In genomic region chr13:107205318-107206112, GRCh38 we compare ENCODE assay signal across 8 cellular contexts.
DNase-seq lines count a peak whose midpoint lies in the region; ATAC-seq and TF ChIP-seq lines count a peak whose summit lies in the region.

No MANE protein-coding gene starts in this region.

- H3K36me3 ChIP-seq in DOHH2 (ENCODE audit: control insufficient read depth, low read length) (no peaks in the 10 kb centered on the region), Panc1 (ENCODE audit: control insufficient read depth, insufficient read depth, low read length) (no peaks in the 10 kb centered on the region), ovary (no peaks in the 10 kb centered on the region), upper lobe of left lung (no peaks in the 10 kb centered on the region)

- no peaks in the 10 kb centered on the region for H3K79me2 ChIP-seq in DOHH2 (ENCODE audit: control insufficient read depth, low read length)

- no peaks in the 10 kb centered on the region for H3K9me3 Mint-ChIP-seq in activated T-helper 2 cell treated with anti-CD3 and anti-CD28 coated beads, Interferon-gamma antibody, Interleukin-2, Interleukin-4, amounts not matched to agents 10 μg/mL and 5 μg/mL and 100 μg/mL, durations not matched to agents 14 hours and 24 hours and 36 hours

- ATAC-seq in GM21423 (IDR thresholded peaks at IDR 0.05; ENCODE audit: unreplicated experiment) (peak; percentile 96), Panc1 (peak; percentile 84), foreskin keratinocyte (peak; percentile 88), upper lobe of left lung (ENCODE audit: low FRiP score in 2 of 2) (peak; percentile 83 to 88)

- POLR2A ChIA-PET in Panc1 (lab: Charles Lee): no interaction called here

- CTCF ChIA-PET in Panc1 (lab: Charles Lee): no interaction called here

- no peak for TF ChIP-seq POLR2A in ovary (IDR thresholded peaks at IDR 0.05)
- TF ChIP-seq POLR2A in upper lobe of left lung (IDR thresholded peaks at IDR 0.05): no peak

- no peak overlapping the region for H3K4me3 ChIP-seq in DOHH2 (ENCODE audit: low read length)
- no peak overlapping the region for H3K4me3 ChIP-seq in HL-60 (replicated peaks; ENCODE audit: insufficient read depth, low read length)
- H3K4me3 ChIP-seq in Panc1 (ENCODE audit: low read depth in 2 of 2, low read length in 2 of 2): no peak overlapping the region
- no peak overlapping the region for H3K4me3 ChIP-seq in ovary
- H3K4me3 ChIP-seq in upper lobe of left lung: no peak overlapping the region

- BruUV-seq in Panc1 (replicated peaks; lab: Mats Ljungman, UMichigan): no TSS peak

- H3K36me3 Mint-ChIP-seq in activated T-helper 2 cell treated with anti-CD3 and anti-CD28 coated beads, Interferon-gamma antibody, Interleukin-2, Interleukin-4, amounts not matched to agents 10 μg/mL and 5 μg/mL and 100 μg/mL, durations not matched to agents 14 hours and 24 hours and 36 hours (ENCODE audit: low read depth): no peaks in the 10 kb centered on the region

- no peaks in the 10 kb centered on the region for H4K20me1 ChIP-seq in DOHH2 (ENCODE audit: control insufficient read depth, insufficient read depth, low read depth, low read length)

- in situ Hi-C loops in Panc1 (cut with HindIII; ENCODE audit: low pct_unique_long_range_greater_than_20kb, low sequenced_read_pairs): no loop called here

- no peak overlapping the region for H3K27ac Mint-ChIP-seq in activated T-helper 2 cell treated with anti-CD3 and anti-CD28 coated beads, Interferon-gamma antibody, Interleukin-2, Interleukin-4, amounts not matched to agents 10 μg/mL and 5 μg/mL and 100 μg/mL, durations not matched to agents 14 hours and 24 hours and 36 hours

- H3K9me3 ChIP-seq in DOHH2 (ENCODE audit: control insufficient read depth, insufficient read depth, low read length) (no peaks in the 10 kb centered on the region), Panc1 (ENCODE audit: control insufficient read depth, insufficient read depth, low read depth, low read length) (no peaks in the 10 kb centered on the region), ovary (no peaks in the 10 kb centered on the region), upper lobe of left lung (no peaks in the 10 kb centered on the region)

- H3K4me1 ChIP-seq in DOHH2 (ENCODE audit: control insufficient read depth, low read length) (no peaks in the 10 kb centered on the region), Panc1 (ENCODE audit: control insufficient read depth, insufficient read depth, low read length) (no peaks in the 10 kb centered on the region), foreskin keratinocyte (no peaks in the 10 kb centered on the region), ovary (ENCODE audit: insufficient read depth) (peaks cover 2% of the 10 kb centered on the region), upper lobe of left lung (peaks cover 4 to 22% (median 10%) of the 10 kb centered on the region in 4 donors)

- TF ChIP-seq EP300 in ovary (IDR thresholded peaks at IDR 0.05) (no peak), upper lobe of left lung (IDR thresholded peaks at IDR 0.05) (no peak)

- no peak overlapping the region for H3K4me3 Mint-ChIP-seq in activated T-helper 2 cell treated with anti-CD3 and anti-CD28 coated beads, Interferon-gamma antibody, Interleukin-2, Interleukin-4, amounts not matched to agents 10 μg/mL and 5 μg/mL and 100 μg/mL, durations not matched to agents 14 hours and 24 hours and 36 hours (ENCODE audit: low read depth)

- H3K27me3 ChIP-seq in DOHH2 (ENCODE audit: control insufficient read depth, low read length): no peaks in the 10 kb centered on the region
- no peaks in the 10 kb centered on the region for H3K27me3 ChIP-seq in HL-60 (ENCODE audit: insufficient read depth, poor library complexity, severe bottlenecking)
- no peaks in the 10 kb centered on the region for H3K27me3 ChIP-seq in Panc1 (ENCODE audit: control insufficient read depth, insufficient read depth, low read length)
- H3K27me3 ChIP-seq in foreskin keratinocyte: no peaks in the 10 kb centered on the region
- no peaks in the 10 kb centered on the region for H3K27me3 ChIP-seq in ovary
- H3K27me3 ChIP-seq in upper lobe of left lung: no peaks in the 10 kb centered on the region

- H3K4me1 Mint-ChIP-seq in activated T-helper 2 cell treated with anti-CD3 and anti-CD28 coated beads, Interferon-gamma antibody, Interleukin-2, Interleukin-4, amounts not matched to agents 10 μg/mL and 5 μg/mL and 100 μg/mL, durations not matched to agents 14 hours and 24 hours and 36 hours (ENCODE audit: low read depth): no peaks in the 10 kb centered on the region

- DNase-seq in HL-60 (ENCODE audit: low read depth in 1 of 2, low spot score in 1 of 2): peak; percentile 29 to 62
- peak; percentile 25 for DNase-seq in Panc1 (ENCODE audit: low read depth, low spot score)
- DNase-seq in activated T-helper 2 cell treated with anti-CD3 and anti-CD28 coated beads, Interferon-gamma antibody, Interleukin-2, Interleukin-4, amounts not matched to agents 10 μg/mL and 5 μg/mL and 100 μg/mL, durations not matched to agents 14 hours and 24 hours and 36 hours (ENCODE audit: low spot score): peak; percentile 42
- peak in 1 of 2 donors; percentile 24 for DNase-seq in foreskin keratinocyte
- DNase-seq in ovary: peak in 4 of 5 donors; percentile 56 to 66 (median 59)
- peak; percentile 70 to 87 for DNase-seq in upper lobe of left lung

- no peak overlapping the region for H3K27ac ChIP-seq in DOHH2 (ENCODE audit: low read depth, low read length)
- H3K27ac ChIP-seq in HL-60 (replicated peaks): no peak overlapping the region
- no peak overlapping the region for H3K27ac ChIP-seq in Panc1 (ENCODE audit: low read length)
- no peak overlapping the region for H3K27ac ChIP-seq in foreskin keratinocyte
- H3K27ac ChIP-seq in ovary: no peak overlapping the region
- H3K27ac ChIP-seq in upper lobe of left lung: no peak overlapping the region

- H3K9me2 ChIP-seq in DOHH2 (replicated peaks; ENCODE audit: control insufficient read depth, low read length): no peaks in the 10 kb centered on the region

- H3K27me3 Mint-ChIP-seq in activated T-helper 2 cell treated with anti-CD3 and anti-CD28 coated beads, Interferon-gamma antibody, Interleukin-2, Interleukin-4, amounts not matched to agents 10 μg/mL and 5 μg/mL and 100 μg/mL, durations not matched to agents 14 hours and 24 hours and 36 hours (ENCODE audit: low read depth): no peaks in the 10 kb centered on the region

- H3K4me2 ChIP-seq in DOHH2 (ENCODE audit: low read length): no peak overlapping the region

- no peaks in the 10 kb centered on the region for H3F3A ChIP-seq in DOHH2 (ENCODE audit: control insufficient read depth, insufficient read depth)

- intact Hi-C loops in Panc1 (cut with micrococcal nuclease; ENCODE audit: unreplicated experiment) (loop anchor here (1.0 to 5.0 kb wide), 2 partner anchors 662 to 950 kb away; a partner anchor contains a TSS), ovary (cut with DNase I) (loop anchor here in 1 of 4 donors (10.0 kb wide), 1 partner anchor 949 kb away; no protein-coding TSS in a partner anchor)
- intact Hi-C loops in activated T-helper 2 cell treated with anti-CD3 and anti-CD28 coated beads, Interferon-gamma antibody, Interleukin-2, Interleukin-4, amounts not matched to agents 10 μg/mL and 5 μg/mL and 100 μg/mL, durations not matched to agents 14 hours and 24 hours and 36 hours (cut with micrococcal nuclease): no loop called here

- TF ChIP-seq CTCF in DOHH2 (IDR thresholded peaks at IDR 0.05; ENCODE audit: low read depth, low read length, poor library complexity, severe bottlenecking) (peak; percentile 92), HL-60 (IDR thresholded peaks at IDR 0.05; ENCODE audit: insufficient read depth, low read length) (peak; percentile 95), Panc1 (IDR thresholded peaks at IDR 0.05) (peak; percentile 85), foreskin keratinocyte (conservative IDR thresholded peaks at IDR 0.05) (peak; percentile 83), ovary (IDR thresholded peaks at IDR 0.05) (peak; percentile 42 to 73 (median 50)), upper lobe of left lung (IDR thresholded peaks at IDR 0.05) (peak; percentile 72 to 99 (median 82))

- WGBS in ovary, 3 donors: 22 to 25% (median 23%) methylated on average over 16 of the region's 16 CpGs
- WGBS in upper lobe of left lung, 2 donors: 36 to 37% methylated on average over 16 of the region's 16 CpGs
